ENCODE assay signal across 24 cellular contexts in the genomic region with DNA sequence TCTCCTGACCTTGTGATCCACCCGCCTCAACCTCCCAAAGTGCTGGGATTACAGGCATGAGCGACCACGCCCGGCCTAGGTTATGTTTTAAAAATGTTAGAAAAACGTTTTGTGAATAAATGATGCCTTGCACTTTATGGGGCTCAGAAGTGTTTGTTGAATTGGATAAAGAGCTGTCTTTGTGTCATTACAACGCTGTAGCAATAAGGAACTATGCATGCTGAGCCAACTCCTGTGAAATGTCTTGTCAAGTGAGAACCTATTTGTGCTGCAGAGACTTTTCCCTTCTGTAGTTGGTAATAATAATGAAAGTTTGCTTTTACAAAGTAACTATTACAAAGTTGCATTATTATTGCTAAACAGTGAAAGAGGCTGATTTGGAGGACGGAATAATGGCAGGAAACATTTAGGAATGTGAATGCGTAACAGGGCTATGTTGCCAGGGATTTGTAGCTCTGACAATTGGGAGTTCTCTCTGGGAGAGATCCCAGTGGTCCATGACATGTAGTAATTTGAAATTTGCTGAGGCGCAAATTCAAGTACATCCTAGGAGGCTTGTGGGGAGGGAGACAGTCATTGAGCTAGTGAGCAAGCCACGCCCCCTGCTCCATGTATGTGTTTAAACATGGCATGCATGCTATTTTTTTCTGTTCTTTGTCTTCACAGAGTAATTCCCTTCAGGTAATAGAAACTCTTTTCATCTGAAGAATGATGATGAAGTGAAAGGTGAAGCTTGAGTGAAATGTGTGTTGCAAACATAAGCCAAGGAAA. TPM values are rescaled to one million over a fixed set of nuclear protein-coding genes. Genes with fewer than 3 reads are reported as not detected.
DNase-seq lines count a peak whose midpoint lies in the region; TF ChIP-seq lines count a peak whose summit lies in the region.
"Had no signal": no experiment of that assay in that cellular context is flagged by ENCODE, and none has a peak within 500 bp of the region (broad histone marks: within the 10 kb centered on the region; RNA-seq: fewer than 3 reads in every experiment).

No MANE protein-coding gene starts in this region.

- peak overlapping the region; percentile 23 for H3K27ac ChIP-seq in colonic mucosa
- H3K27ac ChIP-seq in neural cell (ENCODE audit: low read length), result peak overlapping the region; percentile 24
- H3K27ac ChIP-seq: heart right ventricle, KMS-11 had no signal

- no peak for TF ChIP-seq EP300 in neural cell (conservative IDR thresholded peaks at IDR 0.05; ENCODE audit: poor library complexity, severe bottlenecking)

- H3K9me3 ChIP-seq in colonic mucosa (no peaks in the 10 kb centered on the region), neural cell (ENCODE audit: low read length) (no peaks in the 10 kb centered on the region)
- H3K9me3 ChIP-seq: heart right ventricle had no signal

- no peak overlapping the region for H2AFZ ChIP-seq in neural cell (ENCODE audit: low read depth, low read length)

- H3K4me1 ChIP-seq in colonic mucosa, result peaks cover 4% of the 10 kb centered on the region

- no peaks in the 10 kb centered on the region for H3K36me3 ChIP-seq in colonic mucosa
- H3K36me3 ChIP-seq in neural cell (ENCODE audit: insufficient read depth, low read length), result no peaks in the 10 kb centered on the region

- POLR2A ChIA-PET in GM10248 (lab: Yijun Ruan, JAX), result no interaction called here

- CTCF ChIA-PET in GM10248 (lab: Yijun Ruan, JAX), result no interaction called here

- DNase-seq in DMS79 (lab: John Stamatoyannopoulos, UW) (peak; percentile 54), HFFc6 (no peak), colonic mucosa (peak; percentile 27), foreskin melanocyte (no peak), GM10248 (ENCODE audit: extremely low spot score) (no peak), H4 (ENCODE audit: low spot score) (no peak)
- DNase-seq: activated B cell treated with CpG ODN at 0.5 μM for 24 hours; activated naive CD4-positive, alpha-beta T cell; activated T-cell treated with anti-CD3 and anti-CD28 coated beads, Interleukin-2, amount 50 U/mL, for 72 hours; CD8-positive, alpha-beta T cell; cerebellar nuclear complex; DMS 273 treated with DMSO at 0.1 percent for 48 hours; H9; heart right ventricle; mesenchymal stem cell; NCI-H1436 treated with DMSO at 0.1 percent for 48 hours; NCI-H2171 treated with DMSO at 0.1 percent for 48 hours; NCI-H524 treated with DMSO at 0.1 percent for 48 hours; occipital lobe; Right ventricle myocardium superior; stimulated activated CD4-positive, alpha-beta T cell treated with anti-CD3 and anti-CD28 coated beads, Interleukin-4, amount 100 ng/mL, for 4 hours had no signal

- no peaks in the 10 kb centered on the region for H3F3A ChIP-seq in neural cell (ENCODE audit: insufficient read depth, low read length, poor library complexity, severe bottlenecking)

- no peaks in the 10 kb centered on the region for H3K9me3 Mint-ChIP-seq in HFFc6
- H3K9me3 Mint-ChIP-seq: activated B cell treated with CpG ODN at 0.5 μM for 24 hours; activated T-cell treated with anti-CD3 and anti-CD28 coated beads, Interleukin-2, amount 50 U/mL, for 72 hours; CD8-positive, alpha-beta T cell; H9; stimulated activated memory B cell treated with anti-CD40 and anti-IgM and Interleukin-4, amounts not matched to agents 10 μg/mL and 1 μg/mL and 100 μg/mL, for 72 hours had no signal

- H3K4me3 ChIP-seq in colonic mucosa, result no peak overlapping the region
- H3K4me3 ChIP-seq in neural cell (ENCODE audit: low read length), result no peak overlapping the region
- H3K4me3 ChIP-seq: heart right ventricle had no signal

- intact Hi-C loops in colonic mucosa (cut with DNase I), result no loop called here

- no peaks in the 10 kb centered on the region for H3K9me2 ChIP-seq in neural cell (ENCODE audit: insufficient read depth, low read length)

- H3K4me3 Mint-ChIP-seq in HFFc6, result peak overlapping the region; percentile 41; the same call in 1 of the 2 replicates
- H3K4me3 Mint-ChIP-seq: activated B cell treated with CpG ODN at 0.5 μM for 24 hours; activated T-cell treated with anti-CD3 and anti-CD28 coated beads, Interleukin-2, amount 50 U/mL, for 72 hours; CD8-positive, alpha-beta T cell; H9; stimulated activated memory B cell treated with anti-CD40 and anti-IgM and Interleukin-4, amounts not matched to agents 10 μg/mL and 1 μg/mL and 100 μg/mL, for 72 hours had no signal

- H3K27me3 ChIP-seq in colonic mucosa, result no peaks in the 10 kb centered on the region
- H3K27me3 ChIP-seq in neural cell (ENCODE audit: insufficient read depth, low read depth, low read length), result no peaks in the 10 kb centered on the region
- H3K27me3 ChIP-seq: heart right ventricle had no signal

- no peaks in the 10 kb centered on the region for H3K79me2 ChIP-seq in neural cell (replicated peaks; ENCODE audit: insufficient read depth, low read length)

- TF ChIP-seq CTCF in HFFc6 (IDR thresholded peaks at IDR 0.05) (no peak), colonic mucosa (IDR thresholded peaks at IDR 0.05) (no peak), neural cell (IDR thresholded peaks at IDR 0.05; ENCODE audit: poor library complexity, severe bottlenecking) (no peak), GM10248 (IDR thresholded peaks at IDR 0.05; ENCODE audit: control extremely low read depth, extremely low read depth, low read depth, missing control alignments) (no peak)

- peaks cover 43% of the 10 kb centered on the region for H3K4me1 Mint-ChIP-seq in HFFc6 (ENCODE audit: low read depth)

- no peak overlapping the region for H3K4me2 ChIP-seq in neural cell (ENCODE audit: low read length)
- H3K4me2 ChIP-seq: KMS-11 had no signal

- peak overlapping the region; percentile 88 for H3K27ac Mint-ChIP-seq in HFFc6
- H3K27ac Mint-ChIP-seq: activated B cell treated with CpG ODN at 0.5 μM for 24 hours; activated T-cell treated with anti-CD3 and anti-CD28 coated beads, Interleukin-2, amount 50 U/mL, for 72 hours; CD8-positive, alpha-beta T cell; stimulated activated memory B cell treated with anti-CD40 and anti-IgM and Interleukin-4, amounts not matched to agents 10 μg/mL and 1 μg/mL and 100 μg/mL, for 72 hours had no signal

- TF ChIP-seq RAD21 in neural cell (conservative IDR thresholded peaks at IDR 0.05), result no peak

- no peaks in the 10 kb centered on the region for H3K36me3 Mint-ChIP-seq in HFFc6 (ENCODE audit: low read depth)

- H3K9ac ChIP-seq in colonic mucosa (ENCODE audit: low read depth in 2 of 2, low read length in 2 of 2) (no peak overlapping the region), neural cell (ENCODE audit: low read length) (no peak overlapping the region)
- H3K9ac ChIP-seq: KMS-11 had no signal

- no peaks in the 10 kb centered on the region for H4K20me1 ChIP-seq in neural cell (ENCODE audit: insufficient read depth)

- no peaks in the 10 kb centered on the region for H3K27me3 Mint-ChIP-seq in HFFc6 (ENCODE audit: insufficient read depth)
- H3K27me3 Mint-ChIP-seq: activated B cell treated with CpG ODN at 0.5 μM for 24 hours; stimulated activated memory B cell treated with anti-CD40 and anti-IgM and Interleukin-4, amounts not matched to agents 10 μg/mL and 1 μg/mL and 100 μg/mL, for 72 hours had no signal

TF ChIP-seq in neural cell, 6 proteins besides CTCF, POLR2A, EP300 and RAD21:
- TF ChIP-seq, protein P1, sequence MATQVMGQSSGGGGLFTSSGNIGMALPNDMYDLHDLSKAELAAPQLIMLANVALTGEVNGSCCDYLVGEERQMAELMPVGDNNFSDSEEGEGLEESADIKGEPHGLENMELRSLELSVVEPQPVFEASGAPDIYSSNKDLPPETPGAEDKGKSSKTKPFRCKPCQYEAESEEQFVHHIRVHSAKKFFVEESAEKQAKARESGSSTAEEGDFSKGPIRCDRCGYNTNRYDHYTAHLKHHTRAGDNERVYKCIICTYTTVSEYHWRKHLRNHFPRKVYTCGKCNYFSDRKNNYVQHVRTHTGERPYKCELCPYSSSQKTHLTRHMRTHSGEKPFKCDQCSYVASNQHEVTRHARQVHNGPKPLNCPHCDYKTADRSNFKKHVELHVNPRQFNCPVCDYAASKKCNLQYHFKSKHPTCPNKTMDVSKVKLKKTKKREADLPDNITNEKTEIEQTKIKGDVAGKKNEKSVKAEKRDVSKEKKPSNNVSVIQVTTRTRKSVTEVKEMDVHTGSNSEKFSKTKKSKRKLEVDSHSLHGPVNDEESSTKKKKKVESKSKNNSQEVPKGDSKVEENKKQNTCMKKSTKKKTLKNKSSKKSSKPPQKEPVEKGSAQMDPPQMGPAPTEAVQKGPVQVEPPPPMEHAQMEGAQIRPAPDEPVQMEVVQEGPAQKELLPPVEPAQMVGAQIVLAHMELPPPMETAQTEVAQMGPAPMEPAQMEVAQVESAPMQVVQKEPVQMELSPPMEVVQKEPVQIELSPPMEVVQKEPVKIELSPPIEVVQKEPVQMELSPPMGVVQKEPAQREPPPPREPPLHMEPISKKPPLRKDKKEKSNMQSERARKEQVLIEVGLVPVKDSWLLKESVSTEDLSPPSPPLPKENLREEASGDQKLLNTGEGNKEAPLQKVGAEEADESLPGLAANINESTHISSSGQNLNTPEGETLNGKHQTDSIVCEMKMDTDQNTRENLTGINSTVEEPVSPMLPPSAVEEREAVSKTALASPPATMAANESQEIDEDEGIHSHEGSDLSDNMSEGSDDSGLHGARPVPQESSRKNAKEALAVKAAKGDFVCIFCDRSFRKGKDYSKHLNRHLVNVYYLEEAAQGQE (IDR thresholded peaks at IDR 0.05; ENCODE audit: borderline replicate concordance), result no peak
- TF ChIP-seq MXI1 (conservative IDR thresholded peaks at IDR 0.05; ENCODE audit: poor library complexity, severe bottlenecking) (no peak), TAF1 (IDR thresholded peaks at IDR 0.05; ENCODE audit: low read depth) (no peak), POLR2AphosphoS5 (IDR thresholded peaks at IDR 0.05) (no peak), EZH2 (IDR thresholded peaks at IDR 0.05; ENCODE audit: borderline replicate concordance, insufficient read depth, low read length, poor library complexity, severe bottlenecking) (no peak), SMC3 (conservative IDR thresholded peaks at IDR 0.05; ENCODE audit: poor library complexity) (no peak)

RNA-seq across cellular contexts. Expression of a gene that starts 16.8 kb away (rescaled TPM):
- 1 to 10 TPM; 8.0 to 9.8 (median 9.4) TPM for total RNA-seq in HFFc6 (2021; fragmentation: NEBNext Ultra II Directional; extraction: Animal tissue kit (Norgen Biotek cat#: 25700))
- total RNA-seq in colonic mucosa, result 10 to 100 TPM; 11.5 to 15.3 TPM
- polyA plus RNA-seq in neural cell, result 6.7 and 8.2 TPM in 2 replicates
- 27.8 and 34.5 TPM in 2 replicates for polyA minus RNA-seq in neural cell
- total RNA-seq in H4 (2014; rRNA removed; shearing (Covaris generic)), result 2.3 and 3.4 TPM in 2 replicates

RNA-seq across cellular contexts. Expression of a gene that starts 19.2 kb away (rescaled TPM):
- total RNA-seq in HFFc6 (2021; fragmentation: NEBNext Ultra II Directional; extraction: Animal tissue kit (Norgen Biotek cat#: 25700)), result 10 to 100 TPM; 20.6 to 25.2 (median 22.5) TPM
- total RNA-seq in colonic mucosa, result 10 to 100 TPM; 24.2 to 24.8 TPM
- 112 and 125 TPM in 2 replicates for polyA plus RNA-seq in neural cell
- 97.4 and 111 TPM in 2 replicates for polyA minus RNA-seq in neural cell
- 49.7 and 66.4 TPM in 2 replicates for total RNA-seq in H4 (2014; rRNA removed; shearing (Covaris generic))

RNA-seq across cellular contexts. Expression of a gene that starts 42.7 kb away (rescaled TPM):
- 1 to 10 TPM in 2 of 6 experiments, under 1 TPM in 4; 0.19 to 2.0 (median 0.37) TPM for total RNA-seq in HFFc6 (2021; fragmentation: NEBNext Ultra II Directional; extraction: Animal tissue kit (Norgen Biotek cat#: 25700))
- total RNA-seq in colonic mucosa, result under 1 TPM; 0.32 to 0.35 TPM
- polyA plus RNA-seq in neural cell, result not detected in 2 replicates
- not detected in 2 replicates for polyA minus RNA-seq in neural cell
- total RNA-seq in H4 (2014; rRNA removed; shearing (Covaris generic)), result not detected in 2 replicates
- total RNA-seq: activated B cell treated with CpG ODN at 0.5 μM for 24 hours; CD8-positive, alpha-beta T cell had no signal

Comparison
In these comparisons a context has a peak if more than half of its experiments do, and no peak if none do; other contexts are left out.
1. DNase-seq: peak in DMS79 (single experiment) and colonic mucosa (single experiment); none in HFFc6 (single experiment), foreskin melanocyte (single experiment), GM10248 (single experiment) and H4 (single experiment).